16 cellular contexts compared by ENCODE assay signal in the genomic region with DNA sequence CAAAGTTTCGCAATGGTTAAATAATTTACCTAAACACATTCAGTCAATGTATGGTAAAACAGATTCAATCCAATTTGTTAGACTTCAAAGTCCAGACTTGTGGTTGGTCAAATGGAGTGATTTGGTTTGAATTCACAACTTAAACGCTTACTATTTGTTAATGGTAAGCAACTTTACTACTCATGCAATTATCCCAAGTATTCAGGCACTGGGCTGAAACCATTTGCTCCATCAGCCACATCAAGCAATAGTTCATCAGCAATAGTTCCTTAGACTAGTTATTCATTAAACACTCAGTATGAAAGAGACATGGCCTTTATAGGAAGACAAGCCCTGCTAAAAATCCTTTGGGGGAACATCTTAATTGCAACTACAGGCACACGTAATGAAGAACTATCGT.
DNase-seq lines count a peak whose midpoint lies in the region; ATAC-seq lines count a peak whose summit lies in the region.
"Had no signal": no experiment of that assay in that cellular context is flagged by ENCODE, and none has a peak within 500 bp of the region (broad histone marks: within the 10 kb centered on the region; RNA-seq: fewer than 3 reads in every experiment).

No MANE protein-coding gene starts in this region.

- no peak overlapping the region for H4K91ac ChIP-seq in mesenchymal stem cell (ENCODE audit: low read length)

- WGBS in mesenchymal stem cell: 100% methylated on average over 2 of the region's 4 CpGs

- no peaks in the 10 kb centered on the region for H3K4me1 ChIP-seq in mesenchymal stem cell (ENCODE audit: control insufficient read depth, insufficient read depth, low read depth, low read length)

- no peak overlapping the region for H2BK12ac ChIP-seq in mesenchymal stem cell (ENCODE audit: low read length in 2 of 2)

- peak overlapping the region; percentile 68 for H3K27ac ChIP-seq in mesenchymal stem cell (ENCODE audit: low read length, poor library complexity, severe bottlenecking)

- no peak overlapping the region for H3K18ac ChIP-seq in mesenchymal stem cell (ENCODE audit: low read depth in 1 of 2, low read length in 2 of 2)

- H3K14ac ChIP-seq in mesenchymal stem cell (ENCODE audit: low read length in 2 of 2): no peak overlapping the region

- no peak overlapping the region for H2BK120ac ChIP-seq in mesenchymal stem cell (ENCODE audit: low read depth, low read length)

- H3K4me3 ChIP-seq in mesenchymal stem cell (ENCODE audit: insufficient read depth in 1 of 2, low read depth in 1 of 2, low read length in 2 of 2): no peak overlapping the region

- ATAC-seq in GM21360 (IDR thresholded peaks at IDR 0.05; ENCODE audit: unreplicated experiment): no peak
- no peak for ATAC-seq in left lobe of liver
- ATAC-seq: HCT116 had no signal

- no peak overlapping the region for H3K23ac ChIP-seq in mesenchymal stem cell (ENCODE audit: low read length in 2 of 2)

- no peak overlapping the region for H2AFZ ChIP-seq in mesenchymal stem cell (ENCODE audit: low read depth, low read length)

- H2BK5ac ChIP-seq in mesenchymal stem cell (ENCODE audit: low read depth, low read length, poor library complexity, severe bottlenecking): no peak overlapping the region

- no peaks in the 10 kb centered on the region for H3K27me3 ChIP-seq in mesenchymal stem cell (ENCODE audit: control insufficient read depth in 1 of 2, insufficient read depth in 1 of 2, low read length in 2 of 2)

- H3K36me3 ChIP-seq in mesenchymal stem cell (ENCODE audit: control insufficient read depth in 1 of 2, insufficient read depth in 2 of 2, low read depth in 1 of 2, low read length in 2 of 2): no peaks in the 10 kb centered on the region

- no peak overlapping the region for H3K9ac ChIP-seq in mesenchymal stem cell (ENCODE audit: low read length)

- H3K79me1 ChIP-seq in mesenchymal stem cell (replicated peaks; ENCODE audit: low read length, poor library complexity, severe bottlenecking): no peaks in the 10 kb centered on the region

- no peak overlapping the region for H2BK15ac ChIP-seq in mesenchymal stem cell (ENCODE audit: low read depth, poor library complexity, severe bottlenecking)

- no peak overlapping the region for H3K4ac ChIP-seq in mesenchymal stem cell (ENCODE audit: low read depth in 1 of 2, low read length in 2 of 2)

- H3K4me2 ChIP-seq in mesenchymal stem cell (ENCODE audit: low read length, poor library complexity, severe bottlenecking): peak overlapping the region; percentile 39

- H3K9me3 ChIP-seq in mesenchymal stem cell (ENCODE audit: control insufficient read depth, low read length): no peaks in the 10 kb centered on the region

- no peak overlapping the region for H4K8ac ChIP-seq in mesenchymal stem cell (ENCODE audit: low read length)

- peak; percentile 8 for DNase-seq in SW480 (ENCODE audit: low spot score)
- DNase-seq in kidney glomerular epithelial cell (lab: John Stamatoyannopoulos, UW): peak; percentile 39
- no peak for DNase-seq in mesenchymal stem cell
- no peak for DNase-seq in left lobe of liver (ENCODE audit: low spot score)
- DNase-seq in activated CD8-positive, alpha-beta memory T cell treated with anti-CD3 and anti-CD28 coated beads, Interleukin-2, amount 50 U/mL, for 4 hours: no peak
- no peak for DNase-seq in activated naive CD4-positive, alpha-beta T cell treated with anti-CD3 and anti-CD28 coated beads, Interleukin-2, amount 50 U/mL, for 16 hours
- DNase-seq: C1 segment of cervical spinal cord; Calu3; CD4-positive, alpha-beta memory T cell; COR-L47; DMS53; DMS79 treated with DMSO at 0.1 percent for 48 hours; GF-D8; H9 had no signal

- no peak overlapping the region for H2AK5ac ChIP-seq in mesenchymal stem cell (ENCODE audit: low read length, severe bottlenecking)

Comparison
In these comparisons a context has a peak if more than half of its experiments do, and no peak if none do; other contexts are left out.
1. DNase-seq: peak in SW480 (single experiment) and kidney glomerular epithelial cell (single experiment); none in mesenchymal stem cell (single experiment), left lobe of liver (single experiment), activated CD8-positive, alpha-beta memory T cell treated with anti-CD3 and anti-CD28 coated beads, Interleukin-2, amount 50 U/mL, for 4 hours (single experiment) and activated naive CD4-positive, alpha-beta T cell treated with anti-CD3 and anti-CD28 coated beads, Interleukin-2, amount 50 U/mL, for 16 hours (single experiment).